In the genomic region with DNA sequence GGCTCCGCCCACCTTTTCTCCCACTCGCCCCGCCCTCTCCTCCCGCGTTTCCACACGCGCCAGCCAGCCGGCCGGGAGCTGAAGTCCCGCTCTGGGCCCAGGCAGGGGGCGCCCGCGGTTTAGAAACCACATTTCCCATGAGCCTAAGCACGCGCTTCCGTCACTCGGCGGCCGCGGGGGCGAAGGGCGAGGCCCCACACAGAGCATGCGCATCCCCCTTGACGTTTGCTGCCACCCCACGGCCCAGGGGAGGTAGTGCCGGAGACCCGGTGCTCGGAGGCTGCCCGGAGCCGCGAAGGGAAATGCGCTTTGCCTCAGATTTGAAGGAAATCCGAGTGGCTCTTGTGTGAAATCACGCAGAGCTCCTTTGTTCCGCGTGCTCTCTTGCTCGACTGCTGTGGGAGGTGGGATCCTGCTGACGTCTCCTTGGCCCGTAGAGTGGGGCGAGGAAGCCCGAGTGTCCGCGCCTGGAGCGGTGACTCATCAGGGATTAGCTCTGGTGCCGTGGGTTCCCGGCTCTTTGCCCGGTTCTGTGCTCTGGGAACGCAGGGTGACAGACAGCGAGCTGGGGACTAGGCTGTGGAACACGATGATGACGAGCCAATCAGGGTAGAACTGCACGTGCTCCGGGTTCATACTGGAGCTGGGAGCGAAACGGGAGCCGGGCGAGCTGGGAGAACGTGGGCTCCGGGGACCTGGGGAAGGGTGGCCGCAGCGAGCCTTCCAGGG, we compare ENCODE assay signal across 1 cellular context.
A peak's percentile ranks its signal among the peaks of the same experiment; 100 is the strongest.
TF ChIP-seq lines count a peak whose summit lies in the region.

No MANE protein-coding gene starts in this region.

TF ChIP-seq in HepG2, 621 proteins besides CTCF, POLR2A, EP300 and RAD21 (continued from another document and continues in another):
- TF ChIP-seq SPEN (CRISPR knock-in tag; IDR thresholded peaks at IDR 0.05; ENCODE audit: low read depth) (peak; percentile 91), CCAR2 (optimal IDR thresholded peaks at IDR 0.05; ENCODE audit: low read depth, low read length) (no peak), STAG1 (CRISPR knock-in tag; IDR thresholded peaks at IDR 0.05) (peak; percentile 58), TBP (CRISPR knock-in tag; IDR thresholded peaks at IDR 0.05) (0 out of 2 replicates have a peak, but pooled peaks have one; percentile 81), ZMYM2 (CRISPR knock-in tag; IDR thresholded peaks at IDR 0.05) (peak; percentile 87), U2AF1 (optimal IDR thresholded peaks at IDR 0.05; ENCODE audit: low read depth, low read length) (peak; percentile 61), ATF1 (CRISPR knock-in tag; IDR thresholded peaks at IDR 0.05) (peak; percentile 93), ZNF747 (CRISPR knock-in tag; IDR thresholded peaks at IDR 0.05; ENCODE audit: borderline replicate concordance) (peak; percentile 74), NONO (IDR thresholded peaks at IDR 0.05) (no peak), NONO (CRISPR knock-in tag; conservative IDR thresholded peaks at IDR 0.05) (peak; percentile 71), LCORL (IDR thresholded peaks at IDR 0.05) (no peak), LCORL (CRISPR knock-in tag; IDR thresholded peaks at IDR 0.05) (peak; percentile 77; the same call in 1 of the 2 replicates), ZNF235 (CRISPR knock-in tag; IDR thresholded peaks at IDR 0.05; ENCODE audit: borderline replicate concordance) (no peak; the same call in 1 of the 2 replicates), RFX5 (IDR thresholded peaks at IDR 0.05; ENCODE audit: low read depth, low read length) (peak; percentile 26; the same call in 1 of the 2 replicates), RELA (CRISPR knock-in tag; IDR thresholded peaks at IDR 0.05) (peak; percentile 83; the same call in 1 of the 2 replicates), FOXK1 (CRISPR knock-in tag; IDR thresholded peaks at IDR 0.05; ENCODE audit: borderline replicate concordance, low read depth) (peak; percentile 84), AHR (CRISPR knock-in tag; IDR thresholded peaks at IDR 0.05) (0 out of 2 replicates have a peak, but pooled peaks have one; percentile 15), NFKBIZ (CRISPR knock-in tag; IDR thresholded peaks at IDR 0.05) (peak; percentile 60; the same call in 1 of the 2 replicates), SCMH1 (CRISPR knock-in tag; IDR thresholded peaks at IDR 0.05; ENCODE audit: borderline replicate concordance) (no peak)
- TF ChIP-seq, protein P1, sequence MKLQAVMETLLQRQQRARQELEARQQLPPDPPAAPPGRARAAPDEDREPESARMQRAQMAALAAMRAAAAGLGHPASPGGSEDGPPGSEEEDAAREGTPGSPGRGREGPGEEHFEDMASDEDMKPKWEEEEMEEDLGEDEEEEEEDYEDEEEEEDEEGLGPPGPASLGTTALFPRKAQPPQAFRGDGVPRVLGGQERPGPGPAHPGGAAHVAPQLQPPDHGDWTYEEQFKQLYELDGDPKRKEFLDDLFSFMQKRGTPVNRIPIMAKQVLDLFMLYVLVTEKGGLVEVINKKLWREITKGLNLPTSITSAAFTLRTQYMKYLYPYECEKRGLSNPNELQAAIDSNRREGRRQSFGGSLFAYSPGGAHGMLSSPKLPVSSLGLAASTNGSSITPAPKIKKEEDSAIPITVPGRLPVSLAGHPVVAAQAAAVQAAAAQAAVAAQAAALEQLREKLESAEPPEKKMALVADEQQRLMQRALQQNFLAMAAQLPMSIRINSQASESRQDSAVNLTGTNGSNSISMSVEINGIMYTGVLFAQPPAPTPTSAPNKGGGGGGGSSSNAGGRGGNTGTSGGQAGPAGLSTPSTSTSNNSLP (IDR thresholded peaks at IDR 0.05; ENCODE audit: low read depth, low read length) = no peak
- TF ChIP-seq, protein P2, sequence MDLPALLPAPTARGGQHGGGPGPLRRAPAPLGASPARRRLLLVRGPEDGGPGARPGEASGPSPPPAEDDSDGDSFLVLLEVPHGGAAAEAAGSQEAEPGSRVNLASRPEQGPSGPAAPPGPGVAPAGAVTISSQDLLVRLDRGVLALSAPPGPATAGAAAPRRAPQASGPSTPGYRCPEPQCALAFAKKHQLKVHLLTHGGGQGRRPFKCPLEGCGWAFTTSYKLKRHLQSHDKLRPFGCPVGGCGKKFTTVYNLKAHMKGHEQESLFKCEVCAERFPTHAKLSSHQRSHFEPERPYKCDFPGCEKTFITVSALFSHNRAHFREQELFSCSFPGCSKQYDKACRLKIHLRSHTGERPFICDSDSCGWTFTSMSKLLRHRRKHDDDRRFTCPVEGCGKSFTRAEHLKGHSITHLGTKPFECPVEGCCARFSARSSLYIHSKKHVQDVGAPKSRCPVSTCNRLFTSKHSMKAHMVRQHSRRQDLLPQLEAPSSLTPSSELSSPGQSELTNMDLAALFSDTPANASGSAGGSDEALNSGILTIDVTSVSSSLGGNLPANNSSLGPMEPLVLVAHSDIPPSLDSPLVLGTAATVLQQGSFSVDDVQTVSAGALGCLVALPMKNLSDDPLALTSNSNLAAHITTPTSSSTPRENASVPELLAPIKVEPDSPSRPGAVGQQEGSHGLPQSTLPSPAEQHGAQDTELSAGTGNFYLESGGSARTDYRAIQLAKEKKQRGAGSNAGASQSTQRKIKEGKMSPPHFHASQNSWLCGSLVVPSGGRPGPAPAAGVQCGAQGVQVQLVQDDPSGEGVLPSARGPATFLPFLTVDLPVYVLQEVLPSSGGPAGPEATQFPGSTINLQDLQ (CRISPR knock-in tag; IDR thresholded peaks at IDR 0.05) = peak; percentile 74; the same call in 1 of the 2 replicates
- TF ChIP-seq, protein P3, sequence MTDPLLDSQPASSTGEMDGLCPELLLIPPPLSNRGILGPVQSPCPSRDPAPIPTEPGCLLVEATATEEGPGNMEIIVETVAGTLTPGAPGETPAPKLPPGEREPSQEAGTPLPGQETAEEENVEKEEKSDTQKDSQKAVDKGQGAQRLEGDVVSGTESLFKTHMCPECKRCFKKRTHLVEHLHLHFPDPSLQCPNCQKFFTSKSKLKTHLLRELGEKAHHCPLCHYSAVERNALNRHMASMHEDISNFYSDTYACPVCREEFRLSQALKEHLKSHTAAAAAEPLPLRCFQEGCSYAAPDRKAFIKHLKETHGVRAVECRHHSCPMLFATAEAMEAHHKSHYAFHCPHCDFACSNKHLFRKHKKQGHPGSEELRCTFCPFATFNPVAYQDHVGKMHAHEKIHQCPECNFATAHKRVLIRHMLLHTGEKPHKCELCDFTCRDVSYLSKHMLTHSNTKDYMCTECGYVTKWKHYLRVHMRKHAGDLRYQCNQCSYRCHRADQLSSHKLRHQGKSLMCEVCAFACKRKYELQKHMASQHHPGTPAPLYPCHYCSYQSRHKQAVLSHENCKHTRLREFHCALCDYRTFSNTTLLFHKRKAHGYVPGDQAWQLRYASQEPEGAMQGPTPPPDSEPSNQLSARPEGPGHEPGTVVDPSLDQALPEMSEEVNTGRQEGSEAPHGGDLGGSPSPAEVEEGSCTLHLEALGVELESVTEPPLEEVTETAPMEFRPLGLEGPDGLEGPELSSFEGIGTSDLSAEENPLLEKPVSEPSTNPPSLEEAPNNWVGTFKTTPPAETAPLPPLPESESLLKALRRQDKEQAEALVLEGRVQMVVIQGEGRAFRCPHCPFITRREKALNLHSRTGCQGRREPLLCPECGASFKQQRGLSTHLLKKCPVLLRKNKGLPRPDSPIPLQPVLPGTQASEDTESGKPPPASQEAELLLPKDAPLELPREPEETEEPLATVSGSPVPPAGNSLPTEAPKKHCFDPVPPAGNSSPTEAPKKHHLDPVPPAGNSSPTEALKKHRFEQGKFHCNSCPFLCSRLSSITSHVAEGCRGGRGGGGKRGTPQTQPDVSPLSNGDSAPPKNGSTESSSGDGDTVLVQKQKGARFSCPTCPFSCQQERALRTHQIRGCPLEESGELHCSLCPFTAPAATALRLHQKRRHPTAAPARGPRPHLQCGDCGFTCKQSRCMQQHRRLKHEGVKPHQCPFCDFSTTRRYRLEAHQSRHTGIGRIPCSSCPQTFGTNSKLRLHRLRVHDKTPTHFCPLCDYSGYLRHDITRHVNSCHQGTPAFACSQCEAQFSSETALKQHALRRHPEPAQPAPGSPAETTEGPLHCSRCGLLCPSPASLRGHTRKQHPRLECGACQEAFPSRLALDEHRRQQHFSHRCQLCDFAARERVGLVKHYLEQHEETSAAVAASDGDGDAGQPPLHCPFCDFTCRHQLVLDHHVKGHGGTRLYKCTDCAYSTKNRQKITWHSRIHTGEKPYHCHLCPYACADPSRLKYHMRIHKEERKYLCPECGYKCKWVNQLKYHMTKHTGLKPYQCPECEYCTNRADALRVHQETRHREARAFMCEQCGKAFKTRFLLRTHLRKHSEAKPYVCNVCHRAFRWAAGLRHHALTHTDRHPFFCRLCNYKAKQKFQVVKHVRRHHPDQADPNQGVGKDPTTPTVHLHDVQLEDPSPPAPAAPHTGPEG (CRISPR knock-in tag; IDR thresholded peaks at IDR 0.05) = 0 out of 2 replicates have a peak, but pooled peaks have one; percentile 65
- TF ChIP-seq, protein P4, sequence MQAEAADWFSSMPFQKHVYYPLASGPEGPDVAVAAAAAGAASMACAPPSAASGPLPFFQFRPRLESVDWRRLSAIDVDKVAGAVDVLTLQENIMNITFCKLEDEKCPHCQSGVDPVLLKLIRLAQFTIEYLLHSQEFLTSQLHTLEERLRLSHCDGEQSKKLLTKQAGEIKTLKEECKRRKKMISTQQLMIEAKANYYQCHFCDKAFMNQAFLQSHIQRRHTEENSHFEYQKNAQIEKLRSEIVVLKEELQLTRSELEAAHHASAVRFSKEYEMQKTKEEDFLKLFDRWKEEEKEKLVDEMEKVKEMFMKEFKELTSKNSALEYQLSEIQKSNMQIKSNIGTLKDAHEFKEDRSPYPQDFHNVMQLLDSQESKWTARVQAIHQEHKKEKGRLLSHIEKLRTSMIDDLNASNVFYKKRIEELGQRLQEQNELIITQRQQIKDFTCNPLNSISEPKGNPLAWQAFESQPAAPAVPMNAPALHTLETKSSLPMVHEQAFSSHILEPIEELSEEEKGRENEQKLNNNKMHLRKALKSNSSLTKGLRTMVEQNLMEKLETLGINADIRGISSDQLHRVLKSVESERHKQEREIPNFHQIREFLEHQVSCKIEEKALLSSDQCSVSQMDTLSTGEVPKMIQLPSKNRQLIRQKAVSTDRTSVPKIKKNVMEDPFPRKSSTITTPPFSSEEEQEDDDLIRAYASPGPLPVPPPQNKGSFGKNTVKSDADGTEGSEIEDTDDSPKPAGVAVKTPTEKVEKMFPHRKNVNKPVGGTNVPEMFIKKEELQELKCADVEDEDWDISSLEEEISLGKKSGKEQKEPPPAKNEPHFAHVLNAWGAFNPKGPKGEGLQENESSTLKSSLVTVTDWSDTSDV (CRISPR knock-in tag; IDR thresholded peaks at IDR 0.05) = peak; percentile 85
- TF ChIP-seq, protein P5, sequence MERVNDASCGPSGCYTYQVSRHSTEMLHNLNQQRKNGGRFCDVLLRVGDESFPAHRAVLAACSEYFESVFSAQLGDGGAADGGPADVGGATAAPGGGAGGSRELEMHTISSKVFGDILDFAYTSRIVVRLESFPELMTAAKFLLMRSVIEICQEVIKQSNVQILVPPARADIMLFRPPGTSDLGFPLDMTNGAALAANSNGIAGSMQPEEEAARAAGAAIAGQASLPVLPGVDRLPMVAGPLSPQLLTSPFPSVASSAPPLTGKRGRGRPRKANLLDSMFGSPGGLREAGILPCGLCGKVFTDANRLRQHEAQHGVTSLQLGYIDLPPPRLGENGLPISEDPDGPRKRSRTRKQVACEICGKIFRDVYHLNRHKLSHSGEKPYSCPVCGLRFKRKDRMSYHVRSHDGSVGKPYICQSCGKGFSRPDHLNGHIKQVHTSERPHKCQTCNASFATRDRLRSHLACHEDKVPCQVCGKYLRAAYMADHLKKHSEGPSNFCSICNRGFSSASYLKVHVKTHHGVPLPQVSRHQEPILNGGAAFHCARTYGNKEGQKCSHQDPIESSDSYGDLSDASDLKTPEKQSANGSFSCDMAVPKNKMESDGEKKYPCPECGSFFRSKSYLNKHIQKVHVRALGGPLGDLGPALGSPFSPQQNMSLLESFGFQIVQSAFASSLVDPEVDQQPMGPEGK (CRISPR knock-in tag; IDR thresholded peaks at IDR 0.05) = peak; percentile 86
- TF ChIP-seq, protein P6, sequence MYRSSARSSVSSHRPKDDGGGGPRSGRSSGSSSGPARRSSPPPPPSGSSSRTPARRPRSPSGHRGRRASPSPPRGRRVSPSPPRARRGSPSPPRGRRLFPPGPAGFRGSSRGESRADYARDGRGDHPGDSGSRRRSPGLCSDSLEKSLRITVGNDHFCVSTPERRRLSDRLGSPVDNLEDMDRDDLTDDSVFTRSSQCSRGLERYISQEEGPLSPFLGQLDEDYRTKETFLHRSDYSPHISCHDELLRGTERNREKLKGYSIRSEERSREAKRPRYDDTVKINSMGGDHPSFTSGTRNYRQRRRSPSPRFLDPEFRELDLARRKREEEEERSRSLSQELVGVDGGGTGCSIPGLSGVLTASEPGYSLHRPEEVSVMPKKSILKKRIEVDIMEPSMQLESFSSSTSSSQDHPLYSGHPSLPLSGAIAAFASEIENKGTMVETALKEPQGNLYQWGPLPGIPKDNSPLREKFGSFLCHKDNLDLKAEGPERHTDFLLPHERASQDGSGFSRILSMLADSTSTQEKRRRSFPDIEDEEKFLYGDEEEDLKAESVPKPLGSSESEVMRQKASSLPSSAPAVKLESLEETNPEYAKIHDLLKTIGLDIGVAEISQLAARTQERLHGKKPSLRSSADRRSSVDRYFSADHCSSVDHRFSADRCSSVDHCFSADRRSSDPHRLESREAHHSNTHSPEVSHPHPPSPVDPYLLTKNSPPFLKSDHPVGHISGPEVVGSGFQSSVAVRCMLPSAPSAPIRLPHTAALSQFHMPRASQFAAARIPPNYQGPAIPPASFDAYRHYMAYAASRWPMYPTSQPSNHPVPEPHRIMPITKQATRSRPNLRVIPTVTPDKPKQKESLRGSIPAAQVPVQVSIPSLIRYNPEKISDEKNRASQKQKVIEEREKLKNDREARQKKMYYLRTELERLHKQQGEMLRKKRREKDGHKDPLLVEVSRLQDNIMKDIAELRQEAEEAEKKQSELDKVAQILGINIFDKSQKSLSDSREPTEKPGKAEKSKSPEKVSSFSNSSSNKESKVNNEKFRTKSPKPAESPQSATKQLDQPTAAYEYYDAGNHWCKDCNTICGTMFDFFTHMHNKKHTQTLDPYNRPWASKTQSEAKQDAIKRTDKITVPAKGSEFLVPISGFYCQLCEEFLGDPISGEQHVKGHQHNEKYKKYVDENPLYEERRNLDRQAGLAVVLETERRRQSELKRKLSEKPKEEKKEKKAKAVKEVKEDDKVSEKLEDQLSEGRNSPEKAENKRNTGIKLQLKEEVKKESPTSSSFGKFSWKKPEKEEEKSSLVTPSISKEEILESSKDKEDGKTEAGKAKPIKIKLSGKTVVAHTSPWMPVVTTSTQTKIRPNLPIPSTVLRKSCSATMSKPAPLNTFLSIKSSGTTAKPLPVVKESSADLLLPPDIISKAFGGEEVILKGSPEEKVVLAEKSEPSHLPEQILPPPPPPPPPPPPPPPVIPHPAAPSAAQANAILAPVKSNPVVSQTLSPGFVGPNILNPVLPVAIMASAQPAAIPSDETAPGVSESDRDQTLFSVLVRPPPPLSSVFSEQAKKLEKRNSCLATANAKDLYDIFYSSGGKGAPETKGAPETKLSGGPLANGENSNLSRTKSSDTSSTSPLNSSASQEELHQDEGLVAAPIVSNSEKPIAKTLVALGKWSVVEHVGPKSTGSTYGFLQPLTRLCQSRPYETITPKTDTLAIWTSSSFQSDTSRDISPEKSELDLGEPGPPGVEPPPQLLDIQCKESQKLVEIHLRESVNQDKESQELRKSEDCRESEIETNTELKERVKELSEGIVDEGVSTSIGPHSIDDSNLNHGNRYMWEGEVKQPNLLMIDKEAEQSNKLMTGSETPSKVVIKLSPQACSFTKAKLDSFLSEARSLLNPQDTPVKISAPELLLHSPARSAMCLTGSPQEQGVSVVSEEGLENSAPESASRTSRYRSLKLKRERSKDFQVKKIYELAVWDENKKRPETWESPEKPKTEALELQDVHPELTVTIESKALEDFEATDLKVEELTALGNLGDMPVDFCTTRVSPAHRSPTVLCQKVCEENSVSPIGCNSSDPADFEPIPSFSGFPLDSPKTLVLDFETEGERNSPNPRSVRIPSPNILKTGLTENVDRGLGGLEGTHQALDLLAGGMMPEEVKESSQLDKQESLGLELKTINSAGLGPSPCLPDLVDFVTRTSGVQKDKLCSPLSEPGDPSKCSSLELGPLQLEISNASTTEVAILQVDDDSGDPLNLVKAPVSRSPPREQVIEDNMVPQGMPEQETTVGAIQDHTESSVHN (CRISPR knock-in tag; IDR thresholded peaks at IDR 0.05) = 0 out of 2 replicates have a peak, but pooled peaks have one; percentile 15
